ENCODE assay signal across 17 cellular contexts in the genomic region with DNA sequence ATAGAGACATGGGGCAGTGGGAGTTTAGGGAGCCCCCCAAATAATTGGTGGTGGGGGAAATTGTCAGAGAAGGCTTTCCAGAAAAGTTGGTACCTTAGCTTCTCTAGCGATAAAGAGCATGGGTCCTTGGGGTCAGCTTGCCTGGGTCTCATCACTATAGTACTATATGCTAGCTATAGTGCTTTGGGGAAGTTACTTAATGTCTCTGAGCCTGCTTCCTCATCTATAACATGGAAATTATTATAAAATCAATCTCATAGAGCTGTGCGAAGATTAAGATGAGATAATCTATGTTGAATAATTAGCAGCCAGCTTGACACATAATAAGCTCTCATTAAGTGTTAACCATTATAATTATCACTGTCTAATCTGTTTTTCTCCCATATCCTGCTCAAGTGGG.
"Had no signal": no experiment of that assay in that cellular context is flagged by ENCODE, and none has a peak within 500 bp of the region (broad histone marks: within the 10 kb centered on the region; RNA-seq: fewer than 3 reads in every experiment).

No MANE protein-coding gene starts in this region.

- H3K4me1 Mint-ChIP-seq: endodermal cell had no signal

- H3K9me3 Mint-ChIP-seq: activated naive CD4-positive, alpha-beta T cell treated with anti-CD3 and anti-CD28 coated beads, Interleukin-2, amount 10 ng/mL, durations not matched to agents 7 days and 5 days; activated T-helper 17 cell treated with anti-CD3 and anti-CD28 coated beads, Interleukin-2, amount 50 U/mL, for 72 hours had no signal

- H3K27ac ChIP-seq: adrenal gland, right atrium auricular region, suprapubic skin, upper lobe of left lung had no signal

- ATAC-seq: activated T-helper 17 cell treated with anti-CD3 and anti-CD28 coated beads, Interleukin-2, amount 50 U/mL, for 72 hours had no signal

- H3K9me3 ChIP-seq: adrenal gland, right atrium auricular region, suprapubic skin, upper lobe of left lung had no signal

- H3K36me3 ChIP-seq: adrenal gland, right atrium auricular region, suprapubic skin, upper lobe of left lung had no signal

- H3K27me3 ChIP-seq: adrenal gland, right atrium auricular region, suprapubic skin, upper lobe of left lung had no signal

- H3K4me3 ChIP-seq: adrenal gland, right atrium auricular region, skin epidermis, suprapubic skin, upper lobe of left lung had no signal

- H3K27ac Mint-ChIP-seq: activated naive CD4-positive, alpha-beta T cell treated with anti-CD3 and anti-CD28 coated beads, Interleukin-2, amount 10 ng/mL, durations not matched to agents 7 days and 5 days; activated T-helper 17 cell treated with anti-CD3 and anti-CD28 coated beads, Interleukin-2, amount 50 U/mL, for 72 hours; endodermal cell had no signal

- DNase-seq: activated CD4-positive, alpha-beta T cell treated with anti-CD3 and anti-CD28 coated beads, Interleukin-2, amount 50 U/mL, for 4 hours; activated CD4-positive, CD25-positive, alpha-beta regulatory T cell treated with anti-CD3 and anti-CD28 coated beads, Interleukin-2, amount 50 U/mL, for 72 hours; activated naive CD4-positive, alpha-beta T cell treated with anti-CD3 and anti-CD28 coated beads, Interleukin-2, amount 10 ng/mL, durations not matched to agents 7 days and 5 days; activated T-cell treated with anti-CD3 and anti-CD28 coated beads for 4 hours; adrenal gland; endodermal cell; islet precursor cell; midbrain; nucleus accumbens; stimulated activated CD4-positive, alpha-beta T cell treated with anti-CD3 and anti-CD28 coated beads, Interleukin-4, amount 100 ng/mL, for 4 hours; stimulated activated CD8-positive, alpha-beta memory T cell treated with anti-CD3 and anti-CD28 coated beads, Interleukin-4, amount 100 ng/mL, for 48 hours; stimulated activated naive CD4-positive, alpha-beta T cell treated with Interleukin-2 at 50 U/mL for 16 hours; upper lobe of left lung had no signal

- H3K4me3 Mint-ChIP-seq: activated naive CD4-positive, alpha-beta T cell treated with anti-CD3 and anti-CD28 coated beads, Interleukin-2, amount 10 ng/mL, durations not matched to agents 7 days and 5 days; activated T-helper 17 cell treated with anti-CD3 and anti-CD28 coated beads, Interleukin-2, amount 50 U/mL, for 72 hours; endodermal cell had no signal

- H3K27me3 Mint-ChIP-seq: activated naive CD4-positive, alpha-beta T cell treated with anti-CD3 and anti-CD28 coated beads, Interleukin-2, amount 10 ng/mL, durations not matched to agents 7 days and 5 days; activated T-helper 17 cell treated with anti-CD3 and anti-CD28 coated beads, Interleukin-2, amount 50 U/mL, for 72 hours had no signal
